In genomic region chr12:104479141-104479662, GRCh38 we compare ENCODE assay signal across 1 cellular context.
TF ChIP-seq lines count a peak whose summit lies in the region.

No MANE protein-coding gene starts in this region.

TF ChIP-seq in K562, 482 proteins besides CTCF, POLR2A, EP300 and RAD21 (continued from another document and continues in another):
- no peak for TF ChIP-seq ZNF609 (CRISPR knock-in tag; IDR thresholded peaks at IDR 0.05; ENCODE audit: borderline replicate concordance)
- peak; percentile 34; the same call in 1 of the 2 replicates for TF ChIP-seq ZNF589 (CRISPR knock-in tag; IDR thresholded peaks at IDR 0.05; ENCODE audit: low read depth)
- TF ChIP-seq DLX4 (CRISPR knock-in tag; IDR thresholded peaks at IDR 0.05) = no peak
- no peak for TF ChIP-seq PRPF4 (IDR thresholded peaks at IDR 0.05; ENCODE audit: insufficient read depth, low read depth, low read length, poor library complexity, severe bottlenecking)
- no peak for TF ChIP-seq NKRF (IDR thresholded peaks at IDR 0.05; ENCODE audit: borderline replicate concordance)
- TF ChIP-seq ZNF584 (CRISPR knock-in tag; IDR thresholded peaks at IDR 0.05; ENCODE audit: low read depth) = no peak
- TF ChIP-seq ZNF764 (CRISPR knock-in tag; IDR thresholded peaks at IDR 0.05; ENCODE audit: low read depth) = no peak
- no peak for TF ChIP-seq ZBTB1 (CRISPR knock-in tag; IDR thresholded peaks at IDR 0.05; ENCODE audit: borderline replicate concordance, low read depth)
- TF ChIP-seq ADNP (tag; IDR thresholded peaks at IDR 0.05) = peak; percentile 28; the same call in 1 of the 2 replicates
- no peak for TF ChIP-seq SAFB2 (IDR thresholded peaks at IDR 0.05; ENCODE audit: borderline replicate concordance, low read depth, low read length, severe bottlenecking)
- no peak for TF ChIP-seq NR0B1 (IDR thresholded peaks at IDR 0.05; ENCODE audit: partially characterized antibody)
- TF ChIP-seq POLR2AphosphoS5 (IDR thresholded peaks at IDR 0.05; ENCODE audit: control insufficient read depth, insufficient read depth, low read depth, low read length) = no peak
- no peak for TF ChIP-seq CEBPG (CRISPR knock-in tag; IDR thresholded peaks at IDR 0.05)
- no peak for TF ChIP-seq CEBPG (tag; conservative IDR thresholded peaks at IDR 0.05 in 1 of 2, IDR thresholded peaks at IDR 0.05 in 1 of 2)
- no peak for TF ChIP-seq MTF1 (CRISPR knock-in tag; IDR thresholded peaks at IDR 0.05; ENCODE audit: borderline replicate concordance)
- TF ChIP-seq ZNF121 (CRISPR knock-in tag; conservative IDR thresholded peaks at IDR 0.05) = no peak
- TF ChIP-seq MTA1 (IDR thresholded peaks at IDR 0.05; ENCODE audit: borderline replicate concordance) = no peak
- TF ChIP-seq ZNF232 (CRISPR knock-in tag; IDR thresholded peaks at IDR 0.05) = no peak
- no peak for TF ChIP-seq SPI1 (IDR thresholded peaks at IDR 0.05; ENCODE audit: borderline replicate concordance, low read depth, low read length)
- no peak for TF ChIP-seq CGGBP1 (CRISPR knock-in tag; IDR thresholded peaks at IDR 0.05)
- no peak for TF ChIP-seq ZBTB5 (IDR thresholded peaks at IDR 0.05)
- no peak for TF ChIP-seq ZBTB7A (IDR thresholded peaks at IDR 0.05; ENCODE audit: borderline replicate concordance, control insufficient read depth, low read depth, low read length)
- TF ChIP-seq BRD9 (IDR thresholded peaks at IDR 0.05; ENCODE audit: low read depth, partially characterized antibody) = no peak
- no peak for TF ChIP-seq CEBPZ (IDR thresholded peaks at IDR 0.05; ENCODE audit: borderline replicate concordance, low read depth, low read length)
- TF ChIP-seq CBX3 (IDR thresholded peaks at IDR 0.05; ENCODE audit: borderline replicate concordance in 1 of 2, low read length in 2 of 2) = no peak
- TF ChIP-seq MYC (IDR thresholded peaks at IDR 0.05; ENCODE audit: low read depth, low read length) = 0 out of 2 replicates have a peak, but pooled peaks have one; percentile 29
- TF ChIP-seq MYC (CRISPR knock-in tag; IDR thresholded peaks at IDR 0.05; ENCODE audit: borderline replicate concordance, low read depth) = no peak
- TF ChIP-seq E2F4 (CRISPR knock-in tag; IDR thresholded peaks at IDR 0.05; ENCODE audit: low read depth) = no peak
- no peak for TF ChIP-seq KDM2B (CRISPR knock-in tag; IDR thresholded peaks at IDR 0.05)
- TF ChIP-seq ZNF707 (CRISPR knock-in tag; conservative IDR thresholded peaks at IDR 0.05) = no peak
- no peak for TF ChIP-seq SMARCE1 (IDR thresholded peaks at IDR 0.05)
- no peak for TF ChIP-seq GMEB1 (CRISPR knock-in tag; IDR thresholded peaks at IDR 0.05)
- TF ChIP-seq RB1 (IDR thresholded peaks at IDR 0.05; ENCODE audit: low read depth) = no peak
- no peak for TF ChIP-seq ZBTB8A (IDR thresholded peaks at IDR 0.05; ENCODE audit: partially characterized antibody)
- TF ChIP-seq USF1 (CRISPR knock-in tag; IDR thresholded peaks at IDR 0.05) = peak; percentile 74
- no peak for TF ChIP-seq HMGN3 (IDR thresholded peaks at IDR 0.05; ENCODE audit: borderline replicate concordance, extremely low read depth, insufficient read length, low read depth, low read length)
- no peak for TF ChIP-seq RBM25 (IDR thresholded peaks at IDR 0.05; ENCODE audit: low read depth, low read length, severe bottlenecking)
- no peak for TF ChIP-seq XRCC5 (IDR thresholded peaks at IDR 0.05; ENCODE audit: low read depth, low read length)
- no peak for TF ChIP-seq FOS (IDR thresholded peaks at IDR 0.05; ENCODE audit: extremely low read depth, insufficient read length)
- TF ChIP-seq NR3C1 (CRISPR knock-in tag; IDR thresholded peaks at IDR 0.05) = no peak
- TF ChIP-seq E2F6 (IDR thresholded peaks at IDR 0.05; ENCODE audit: borderline replicate concordance in 1 of 2, extremely low read depth in 1 of 2, insufficient read depth in 1 of 2, insufficient read length in 1 of 2, low read depth in 1 of 2, low read length in 1 of 2, poor library complexity in 1 of 2, severe bottlenecking in 1 of 2) = no peak
- TF ChIP-seq SLC30A9 (CRISPR knock-in tag; IDR thresholded peaks at IDR 0.05) = no peak
- TF ChIP-seq ZNF41 (CRISPR knock-in tag; conservative IDR thresholded peaks at IDR 0.05) = no peak
